In genomic region chr1:149843302-149844041, GRCh38 we compare ENCODE assay signal across 9 cellular contexts. TPM values are rescaled to one million over a fixed set of nuclear protein-coding genes. Genes with fewer than 3 reads are reported as not detected.
A peak's percentile ranks its signal among the peaks of the same experiment; 100 is the strongest.
DNase-seq lines count a peak whose midpoint lies in the region; ATAC-seq, FAIRE-seq and TF ChIP-seq lines count a peak whose summit lies in the region.
"Had no signal": no experiment of that assay in that cellular context is flagged by ENCODE, and none has a peak within 500 bp of the region (broad histone marks: within the 10 kb centered on the region; RNA-seq: fewer than 3 reads in every experiment).

No MANE protein-coding gene starts in this region.

- no peak for FAIRE-seq in bronchial epithelial cell (lab: Jason Lieb, UNC)

- peaks cover 8% of the 10 kb centered on the region; the same call in 1 of the 2 replicates for H3K79me2 ChIP-seq in Karpas-422 (ENCODE audit: low read length)

- peak overlapping the region; percentile 69 for H3K9ac ChIP-seq in Karpas-422 (ENCODE audit: low read length)

- DNase-seq in AG10803 (ENCODE audit: low read depth) (peak; percentile 3), Karpas-422 (peak; percentile 59), bronchial epithelial cell (ENCODE audit: low read depth) (peak; percentile 21), lung microvascular endothelial cell (ENCODE audit: low read depth in 2 of 2) (peak; percentile 17 to 21), upper lobe of right lung (no peak), NCI-H69 (lab: John Stamatoyannopoulos, UW) (no peak)
- DNase-seq: left cardiac atrium had no signal

- H3K27ac ChIP-seq in Karpas-422 (ENCODE audit: low read length) (peak overlapping the region; percentile 47; the same call in 1 of the 2 replicates), upper lobe of right lung (peak overlapping the region; percentile 77)

- H2AFZ ChIP-seq in Karpas-422 (ENCODE audit: low read length): no peak overlapping the region

- TF ChIP-seq CTCF in AG10803 (conservative IDR thresholded peaks at IDR 0.05; ENCODE audit: low read length) (no peak), bronchial epithelial cell (IDR thresholded peaks at IDR 0.05; ENCODE audit: insufficient read depth, low read length, severe bottlenecking) (no peak), upper lobe of right lung (IDR thresholded peaks at IDR 0.05) (no peak)

- H3K4me1 ChIP-seq in Karpas-422 (ENCODE audit: low read length) (peaks cover 13% of the 10 kb centered on the region), upper lobe of right lung (peaks cover 25% of the 10 kb centered on the region)

- H3K27me3 ChIP-seq in Karpas-422 (ENCODE audit: low read length) (no peaks in the 10 kb centered on the region), bronchial epithelial cell (ENCODE audit: control insufficient read depth, insufficient read depth, low read length) (no peaks in the 10 kb centered on the region), upper lobe of right lung (no peaks in the 10 kb centered on the region)

- H3K9me2 ChIP-seq in Karpas-422 (replicated peaks; ENCODE audit: insufficient read depth, low read length): no peaks in the 10 kb centered on the region

- H3K9me3 ChIP-seq in Karpas-422 (ENCODE audit: low read length) (no peaks in the 10 kb centered on the region), upper lobe of right lung (no peaks in the 10 kb centered on the region)

- H3K4me3 ChIP-seq in AG10803 (ENCODE audit: low read length): peak overlapping the region; percentile 69
- peak overlapping the region; percentile 66 for H3K4me3 ChIP-seq in Karpas-422 (ENCODE audit: low read length)
- H3K4me3 ChIP-seq in bronchial epithelial cell (ENCODE audit: low read depth, low read length): peak overlapping the region; percentile 46
- H3K4me3 ChIP-seq in upper lobe of right lung: peak overlapping the region; percentile 64

- no peaks in the 10 kb centered on the region for H4K20me1 ChIP-seq in Karpas-422 (ENCODE audit: insufficient read depth, low read depth, low read length)

- ATAC-seq in upper lobe of right lung (no peak), HG03175 (IDR thresholded peaks at IDR 0.05; ENCODE audit: unreplicated experiment) (no peak), HG02981 (IDR thresholded peaks at IDR 0.05; ENCODE audit: unreplicated experiment) (no peak)

- no peaks in the 10 kb centered on the region for H3K36me3 ChIP-seq in Karpas-422 (ENCODE audit: insufficient read depth, low read length)
- H3K36me3 ChIP-seq in bronchial epithelial cell (ENCODE audit: control insufficient read depth, insufficient read depth, low read length): no peaks in the 10 kb centered on the region
- H3K36me3 ChIP-seq in upper lobe of right lung: no peaks in the 10 kb centered on the region

- intact Hi-C loops in upper lobe of right lung (cut with DNase I): no loop called here

- H3K4me2 ChIP-seq in Karpas-422 (ENCODE audit: low read depth, low read length, poor library complexity, severe bottlenecking): peak overlapping the region; percentile 84

RNA-seq across cellular contexts. Expression of gene BOLA1, which starts 55.9 kb away (rescaled TPM):
- 0.47 and 1.2 TPM in 2 replicates for total RNA-seq in Karpas-422 (2014; rRNA removed; shearing (Covaris generic); ENCODE audit: low replicate concordance)
- total RNA-seq in bronchial epithelial cell: 17.6 and 22.9 TPM in 2 replicates
- total RNA-seq in lung microvascular endothelial cell: 5.4 and 7.5 TPM in 2 replicates
- total RNA-seq in upper lobe of right lung: 16.5 TPM

Comparison
In these comparisons a context has a peak if more than half of its experiments do, and no peak if none do; other contexts are left out.
1. DNase-seq: peak in AG10803 (single experiment), Karpas-422 (single experiment), bronchial epithelial cell (single experiment) and lung microvascular endothelial cell (2 of 2); none in upper lobe of right lung (single experiment) and NCI-H69 (single experiment).
2. Peak in every context shown above with its lines, with median percentiles within 50 percentile points of each other: H3K4me3 ChIP-seq.